In genomic region chr1:180632326-180633088, GRCh38 we compare ENCODE assay signal across 8 cellular contexts. TPM values are rescaled to one million over a fixed set of nuclear protein-coding genes. Genes with fewer than 3 reads are reported as not detected.
A peak's percentile ranks its signal among the peaks of the same experiment; 100 is the strongest.
DNase-seq lines count a peak whose midpoint lies in the region; ATAC-seq and TF ChIP-seq lines count a peak whose summit lies in the region.

No MANE protein-coding gene starts in this region.

- POLR2A ChIA-PET in GM10248 (lab: Yijun Ruan, JAX) (no interaction called here), MCF 10A (lab: Yijun Ruan, JAX) (interaction anchor here (0.6 to 3.3 kb wide), 29 partner anchors 8 to 503 kb away, joined by 3 to 51 read pairs (median 4); partner anchors contain the start of gene ACBD6)

- H3K4me1 Mint-ChIP-seq in T-helper 2 cell treated with Interferon-gamma antibody and Interleukin-4, amounts not matched to agents 5 μg/mL and 100 μg/mL, for 36 hours (ENCODE audit: low read depth): peaks cover 7% of the 10 kb centered on the region
- H3K4me1 Mint-ChIP-seq in MCF 10A (ENCODE audit: insufficient read depth, unreplicated experiment): peaks cover 11% of the 10 kb centered on the region

- no peaks in the 10 kb centered on the region for H3K9me3 Mint-ChIP-seq in T-helper 2 cell treated with Interferon-gamma antibody and Interleukin-4, amounts not matched to agents 5 μg/mL and 100 μg/mL, for 36 hours
- no peaks in the 10 kb centered on the region for H3K9me3 Mint-ChIP-seq in MCF 10A (ENCODE audit: unreplicated experiment)

- TF ChIP-seq CTCF in GM10248 (IDR thresholded peaks at IDR 0.05; ENCODE audit: control extremely low read depth, extremely low read depth, low read depth, missing control alignments): peak; percentile 40
- peak; percentile 13 for TF ChIP-seq CTCF in MCF 10A (IDR thresholded peaks at IDR 0.05; ENCODE audit: unreplicated experiment)

- H3K27ac Mint-ChIP-seq in T-helper 2 cell treated with Interferon-gamma antibody and Interleukin-4, amounts not matched to agents 5 μg/mL and 100 μg/mL, for 36 hours: peak overlapping the region; percentile 89
- no peak overlapping the region for H3K27ac Mint-ChIP-seq in MCF 10A (ENCODE audit: low read depth, unreplicated experiment)

- H3K36me3 Mint-ChIP-seq in T-helper 2 cell treated with Interferon-gamma antibody and Interleukin-4, amounts not matched to agents 5 μg/mL and 100 μg/mL, for 36 hours (ENCODE audit: low read depth): no peaks in the 10 kb centered on the region
- H3K36me3 Mint-ChIP-seq in MCF 10A (ENCODE audit: insufficient read depth, unreplicated experiment): peaks cover 7% of the 10 kb centered on the region

- no peak overlapping the region for H3K4me3 Mint-ChIP-seq in T-helper 2 cell treated with Interferon-gamma antibody and Interleukin-4, amounts not matched to agents 5 μg/mL and 100 μg/mL, for 36 hours
- H3K4me3 Mint-ChIP-seq in MCF 10A (ENCODE audit: unreplicated experiment): no peak overlapping the region

- no TSS peak for BruUV-seq in MCF 10A (replicated peaks; lab: Mats Ljungman, UMichigan)

- intact Hi-C loops in MCF 10A (cut with micrococcal nuclease): loop anchor here (1.0 to 10.0 kb wide), 4 partner anchors 99 to 792 kb away; no protein-coding TSS in a partner anchor

- H3K27me3 Mint-ChIP-seq in T-helper 2 cell treated with Interferon-gamma antibody and Interleukin-4, amounts not matched to agents 5 μg/mL and 100 μg/mL, for 36 hours (ENCODE audit: low read depth): no peaks in the 10 kb centered on the region
- no peaks in the 10 kb centered on the region for H3K27me3 Mint-ChIP-seq in MCF 10A (ENCODE audit: insufficient read depth, unreplicated experiment)

- peak; percentile 51 for ATAC-seq in GM21723 (IDR thresholded peaks at IDR 0.05; ENCODE audit: unreplicated experiment)

- peak; percentile 68 for DNase-seq in GM10248 (ENCODE audit: extremely low spot score)
- DNase-seq in Jurkat, Clone E6-1 (ENCODE audit: low read depth, low spot score): no peak
- peak; percentile 67 for DNase-seq in T-helper 2 cell treated with Interferon-gamma antibody and Interleukin-4, amounts not matched to agents 5 μg/mL and 100 μg/mL, for 36 hours (ENCODE audit: low spot score)
- peak; percentile 60 for DNase-seq in MCF 10A (ENCODE audit: unreplicated experiment)
- peak; percentile 56 for DNase-seq in inferior parietal cortex (ENCODE audit: extremely low spot score)
- DNase-seq in stimulated activated CD4-positive, alpha-beta T cell treated with anti-CD3 and anti-CD28 coated beads, Interleukin-1b, Interleukin-23, amount 100 ng/mL, for 1 hour (ENCODE audit: low read depth in 2 of 2): peak; percentile 11 to 27
- no peak for DNase-seq in NCI-H128 (lab: John Stamatoyannopoulos, UW; ENCODE audit: unreplicated experiment)

- peak overlapping the region; percentile 89 for H3K4me3 ChIP-seq in Jurkat, Clone E6-1 (ENCODE audit: low read length)

- CTCF ChIA-PET in GM10248 (lab: Yijun Ruan, JAX): interaction anchor here (0.7 to 2.5 kb wide), 12 partner anchors 13 to 510 kb away, joined by 3 to 7 read pairs (median 3); no protein-coding TSS in a partner anchor
- CTCF ChIA-PET in MCF 10A (lab: Yijun Ruan, JAX): interaction anchor here (0.6 to 3.0 kb wide), 19 partner anchors 11 to 519 kb away, joined by 3 to 31 read pairs (median 6); no protein-coding TSS in a partner anchor

RNA-seq across cellular contexts. Expression of gene XPR1, which starts 0.7 kb away (rescaled TPM):
- polyA plus RNA-seq in Jurkat, Clone E6-1 (2012; ENCODE audit: insufficient read depth, insufficient read length): 17.1 TPM
- 38.6 and 39.7 TPM in 2 replicates for total RNA-seq in MCF 10A (2022)

Comparison
In these comparisons a context has a peak if more than half of its experiments do, and no peak if none do; other contexts are left out.
1. DNase-seq: peak in GM10248 (single experiment), T-helper 2 cell treated with Interferon-gamma antibody and Interleukin-4, amounts not matched to agents 5 μg/mL and 100 μg/mL, for 36 hours (single experiment), MCF 10A (single experiment), inferior parietal cortex (single experiment) and stimulated activated CD4-positive, alpha-beta T cell treated with anti-CD3 and anti-CD28 coated beads, Interleukin-1b, Interleukin-23, amount 100 ng/mL, for 1 hour (2 of 2); none in Jurkat, Clone E6-1 (single experiment) and NCI-H128 (single experiment).